In the genomic region with DNA sequence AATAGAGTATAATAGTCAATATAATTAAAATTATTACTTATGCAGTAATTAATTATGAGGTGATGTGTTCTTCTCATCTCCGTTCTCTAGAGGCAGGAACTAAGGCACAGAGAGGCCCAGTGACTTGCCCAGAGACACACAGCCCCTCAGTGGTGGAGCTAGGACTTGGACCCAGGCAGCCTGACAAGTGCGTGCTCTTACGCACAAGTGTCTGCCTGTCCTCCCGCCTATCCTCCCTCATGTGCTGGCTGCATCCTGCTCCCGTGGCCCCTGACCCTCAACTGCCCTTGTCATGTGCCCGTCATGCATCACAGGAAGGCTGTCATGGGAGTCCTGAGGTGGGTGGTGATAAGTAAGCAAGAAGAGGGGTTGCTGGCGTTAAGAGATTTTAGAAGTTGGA, we compare ENCODE assay signal across 24 cellular contexts. TPM values are rescaled to one million over a fixed set of nuclear protein-coding genes. Genes with fewer than 3 reads are reported as not detected.
DNase-seq lines count a peak whose midpoint lies in the region; ATAC-seq and TF ChIP-seq lines count a peak whose summit lies in the region.
"Had no signal": no experiment of that assay in that cellular context is flagged by ENCODE, and none has a peak within 500 bp of the region (broad histone marks: within the 10 kb centered on the region; RNA-seq: fewer than 3 reads in every experiment).

No MANE protein-coding gene starts in this region.

- H3K9me3 ChIP-seq in T-helper 17 cell (ENCODE audit: control insufficient read depth, low read length, poor library complexity, severe bottlenecking) (no peaks in the 10 kb centered on the region), esophagus squamous epithelium (no peaks in the 10 kb centered on the region)
- H3K9me3 ChIP-seq: body of pancreas had no signal

- H3K27ac ChIP-seq in esophagus squamous epithelium, result no peak overlapping the region
- H3K27ac ChIP-seq: body of pancreas, foreskin keratinocyte had no signal

- ATAC-seq in T-helper 17 cell (no peak), HG03280 (IDR thresholded peaks at IDR 0.05; ENCODE audit: unreplicated experiment) (no peak)
- ATAC-seq in stimulated activated effector memory CD8-positive, alpha-beta T cell treated with anti-CD3 and anti-CD28 coated beads, Interleukin-12 subunit alpha, Interleukin-12 subunit beta, amount 100 ng/mL, for 72 hours, result no peak
- ATAC-seq: activated CD4-positive, CD25-positive, alpha-beta regulatory T cell treated with anti-CD3 and anti-CD28 coated beads, Interleukin-2, amount 50 U/mL, for 24 hours; body of pancreas; foreskin keratinocyte; PC-3 had no signal

- TF ChIP-seq POLR2A in esophagus squamous epithelium (IDR thresholded peaks at IDR 0.05), result no peak

- H3K4me3 Mint-ChIP-seq in T-helper 17 cell, result peak overlapping the region; percentile 12
- H3K4me3 Mint-ChIP-seq in activated naive CD8-positive, alpha-beta T cell treated with anti-CD3 and anti-CD28 coated beads for 36 hours, result peak overlapping the region; percentile 53
- H3K4me3 Mint-ChIP-seq in stimulated activated effector memory CD8-positive, alpha-beta T cell treated with anti-CD3 and anti-CD28 coated beads, Interleukin-12 subunit alpha, Interleukin-12 subunit beta, amount 100 ng/mL, for 72 hours, result peak overlapping the region; percentile 79
- H3K4me3 Mint-ChIP-seq: CD4-positive, alpha-beta T cell; nephron had no signal

- peak; percentile 2 for DNase-seq in activated gamma-delta T cell treated with Interleukin-2 at 50 U/mL for 16 hours
- no peak for DNase-seq in activated gamma-delta T cell (lab: John Stamatoyannopoulos, UW)
- DNase-seq in T-helper 17 cell, result no peak
- no peak for DNase-seq in activated naive CD8-positive, alpha-beta T cell treated with anti-CD3 and anti-CD28 coated beads for 36 hours
- DNase-seq in stimulated activated effector memory CD8-positive, alpha-beta T cell treated with anti-CD3 and anti-CD28 coated beads, Interleukin-12 subunit alpha, Interleukin-12 subunit beta, amount 100 ng/mL, for 72 hours (ENCODE audit: low spot score in 2 of 2), result peak; percentile 2 to 62
- DNase-seq in NCI-H1930 (lab: John Stamatoyannopoulos, UW), result no peak
- no peak for DNase-seq in esophagus squamous epithelium (lab: John Stamatoyannopoulos, UW)
- DNase-seq: ACHN; body of pancreas; CD4-positive, alpha-beta T cell; cortex of kidney; foreskin keratinocyte; hippocampal formation; mesendoderm; NCI-H1417 treated with DMSO at 0.1 percent for 48 hours; NCI-H774; PC-3; T1000; trophoblast cell had no signal

- peaks cover 0 to 31% (median 7%) of the 10 kb centered on the region in 3 donors for H3K4me1 ChIP-seq in esophagus squamous epithelium
- H3K4me1 ChIP-seq: body of pancreas, foreskin keratinocyte had no signal

- H3K36me3 ChIP-seq in esophagus squamous epithelium, result no peaks in the 10 kb centered on the region

- H3K4me3 ChIP-seq in esophagus squamous epithelium, result no peak overlapping the region
- H3K4me3 ChIP-seq: body of pancreas had no signal

- H3K27me3 ChIP-seq in esophagus squamous epithelium, result peaks cover 0 to 25% (median 2%) of the 10 kb centered on the region in 4 donors
- H3K27me3 ChIP-seq: body of pancreas had no signal

- H3K4me1 Mint-ChIP-seq in T-helper 17 cell, result peaks cover 76% of the 10 kb centered on the region
- H3K4me1 Mint-ChIP-seq in activated naive CD8-positive, alpha-beta T cell treated with anti-CD3 and anti-CD28 coated beads for 36 hours, result peaks cover 89% of the 10 kb centered on the region
- H3K4me1 Mint-ChIP-seq in stimulated activated effector memory CD8-positive, alpha-beta T cell treated with anti-CD3 and anti-CD28 coated beads, Interleukin-12 subunit alpha, Interleukin-12 subunit beta, amount 100 ng/mL, for 72 hours, result peaks cover 94% of the 10 kb centered on the region

- intact Hi-C loops in esophagus squamous epithelium (cut with DNase I), result no loop called here

- WGBS in esophagus squamous epithelium, 2 donors, result 91 to 92% methylated on average over 7 of the region's 7 CpGs

- peak overlapping the region; percentile 99 for H3K27ac Mint-ChIP-seq in T-helper 17 cell
- H3K27ac Mint-ChIP-seq in activated naive CD8-positive, alpha-beta T cell treated with anti-CD3 and anti-CD28 coated beads for 36 hours, result peak overlapping the region; percentile 99
- peak overlapping the region; percentile 97 for H3K27ac Mint-ChIP-seq in stimulated activated effector memory CD8-positive, alpha-beta T cell treated with anti-CD3 and anti-CD28 coated beads, Interleukin-12 subunit alpha, Interleukin-12 subunit beta, amount 100 ng/mL, for 72 hours
- H3K27ac Mint-ChIP-seq: nephron had no signal

- H3K9me3 Mint-ChIP-seq in activated naive CD8-positive, alpha-beta T cell treated with anti-CD3 and anti-CD28 coated beads for 36 hours, result no peaks in the 10 kb centered on the region
- no peaks in the 10 kb centered on the region for H3K9me3 Mint-ChIP-seq in stimulated activated effector memory CD8-positive, alpha-beta T cell treated with anti-CD3 and anti-CD28 coated beads, Interleukin-12 subunit alpha, Interleukin-12 subunit beta, amount 100 ng/mL, for 72 hours
- H3K9me3 Mint-ChIP-seq: CD4-positive, alpha-beta T cell; nephron had no signal

- H3K36me3 Mint-ChIP-seq in T-helper 17 cell (ENCODE audit: low read depth), result peaks cover 5% of the 10 kb centered on the region
- peaks cover 89% of the 10 kb centered on the region for H3K36me3 Mint-ChIP-seq in activated naive CD8-positive, alpha-beta T cell treated with anti-CD3 and anti-CD28 coated beads for 36 hours
- peaks cover 100% of the 10 kb centered on the region for H3K36me3 Mint-ChIP-seq in stimulated activated effector memory CD8-positive, alpha-beta T cell treated with anti-CD3 and anti-CD28 coated beads, Interleukin-12 subunit alpha, Interleukin-12 subunit beta, amount 100 ng/mL, for 72 hours

- no peak for TF ChIP-seq CTCF in esophagus squamous epithelium (IDR thresholded peaks at IDR 0.05)

- H3K27me3 Mint-ChIP-seq in T-helper 17 cell, result no peaks in the 10 kb centered on the region
- H3K27me3 Mint-ChIP-seq in activated naive CD8-positive, alpha-beta T cell treated with anti-CD3 and anti-CD28 coated beads for 36 hours, result peaks cover 4% of the 10 kb centered on the region
- H3K27me3 Mint-ChIP-seq: CD4-positive, alpha-beta T cell had no signal

RNA-seq across cellular contexts. Expression of gene IL2RA, which starts 14.3 kb away (rescaled TPM):
- total RNA-seq in T-helper 17 cell (10 to 100 TPM; 51.7 to 59.2 TPM), esophagus squamous epithelium (1 to 10 TPM in 2 of 4 donors, under 1 TPM in 1, not detected in 1; 0.70 to 3.8 (median 3.0) TPM)
- total RNA-seq in activated naive CD8-positive, alpha-beta T cell treated with anti-CD3 and anti-CD28 coated beads for 36 hours, result 100 to 1,000 TPM; 680 to 698 TPM
- total RNA-seq: foreskin keratinocyte, HT1080, PC-3, pulmonary artery endothelial cell had no signal

RNA-seq across cellular contexts. Expression of gene RBM17, which starts 41.0 kb away (rescaled TPM):
- total RNA-seq in T-helper 17 cell, result 100 to 1,000 TPM; 133 to 146 TPM
- total RNA-seq in activated naive CD8-positive, alpha-beta T cell treated with anti-CD3 and anti-CD28 coated beads for 36 hours, result 100 to 1,000 TPM; 337 to 355 TPM
- 10 to 100 TPM; 35.7 to 61.8 (median 39.4) TPM for total RNA-seq in esophagus squamous epithelium

Comparison
In these comparisons a context has a peak if more than half of its experiments do, and no peak if none do; other contexts are left out.
1. DNase-seq: peak in activated gamma-delta T cell treated with Interleukin-2 at 50 U/mL for 16 hours (single experiment) and stimulated activated effector memory CD8-positive, alpha-beta T cell treated with anti-CD3 and anti-CD28 coated beads, Interleukin-12 subunit alpha, Interleukin-12 subunit beta, amount 100 ng/mL, for 72 hours (2 of 2); none in activated gamma-delta T cell (single experiment), T-helper 17 cell (0 of 3), activated naive CD8-positive, alpha-beta T cell treated with anti-CD3 and anti-CD28 coated beads for 36 hours (single experiment), NCI-H1930 (0 of 2) and esophagus squamous epithelium (single experiment).
2. H3K4me3 Mint-ChIP-seq: peak in every context shown above with its lines; median percentile 79 in stimulated activated effector memory CD8-positive, alpha-beta T cell treated with anti-CD3 and anti-CD28 coated beads, Interleukin-12 subunit alpha, Interleukin-12 subunit beta, amount 100 ng/mL, for 72 hours; 53 in activated naive CD8-positive, alpha-beta T cell treated with anti-CD3 and anti-CD28 coated beads for 36 hours; 12 in T-helper 17 cell.
3. RNA of gene IL2RA, which starts 14.3 kb away (total RNA-seq): 680 to 698 TPM in activated naive CD8-positive, alpha-beta T cell treated with anti-CD3 and anti-CD28 coated beads for 36 hours; 51.7 to 59.2 TPM in T-helper 17 cell and 0.70 to 3.8 TPM in esophagus squamous epithelium; every median in the first group is over 10 times any median in the second.
4. Peak in every context shown above with its lines, with median percentiles within 50 percentile points of each other: H3K27ac Mint-ChIP-seq.